In genomic region chr4:154549894-154550790, GRCh38 we compare ENCODE assay signal across 8 cellular contexts. TPM values are rescaled to one million over a fixed set of nuclear protein-coding genes. Genes with fewer than 3 reads are reported as not detected.
DNase-seq lines count a peak whose midpoint lies in the region; ATAC-seq, FAIRE-seq and TF ChIP-seq lines count a peak whose summit lies in the region.

Gene PLRG1, minus strand, starts transcription at chr4:154550400. Its CDS starts 92 bp downstream, at chr4:154550308.

- peak within 1 kb of the TSS; percentile 96 to 100 (median 98) for H3K4me3 Mint-ChIP-seq in naive thymus-derived CD8-positive, alpha-beta T cell

- H3K27ac Mint-ChIP-seq in naive thymus-derived CD8-positive, alpha-beta T cell = peak within 1 kb of the TSS; percentile 95 to 99 (median 97)

- H4K20me1 ChIP-seq in Loucy (ENCODE audit: insufficient read depth, low read length, poor library complexity, severe bottlenecking) = peaks cover 31% of the 10 kb centered on the region

- no peaks in the 10 kb centered on the region for H3K27me3 ChIP-seq in Loucy (ENCODE audit: insufficient read depth, low read length, poor library complexity, severe bottlenecking)

- peaks cover 16% of the 10 kb centered on the region for H3K36me3 ChIP-seq in Loucy (ENCODE audit: insufficient read depth, low read length)

- no peaks in the 10 kb centered on the region for H3K9me3 ChIP-seq in Loucy (ENCODE audit: insufficient read depth, low read depth, low read length)

- peaks cover 0 to 28% (median 0%) of the 10 kb centered on the region in 3 donors for H3K36me3 Mint-ChIP-seq in naive thymus-derived CD8-positive, alpha-beta T cell

- peaks cover 13 to 39% (median 25%) of the 10 kb centered on the region in 4 donors for H3K4me1 Mint-ChIP-seq in naive thymus-derived CD8-positive, alpha-beta T cell

- no peaks in the 10 kb centered on the region for H3K9me2 ChIP-seq in Loucy (replicated peaks; ENCODE audit: low read depth, low read length)

- POLR2A ChIA-PET in naive thymus-derived CD8-positive, alpha-beta T cell (lab: Charles Lee) = interaction anchor here (0.9 to 1.0 kb wide), 2 partner anchors 219 to 1403 kb away, joined by 3 to 5 read pairs; partner anchors contain the start of gene CTSO

- peak within 1 kb of the TSS; percentile 88 for H3K9ac ChIP-seq in Loucy (ENCODE audit: low read depth, low read length, poor library complexity, severe bottlenecking)

- H3K4me3 ChIP-seq in Loucy (ENCODE audit: low read length, poor library complexity, severe bottlenecking) (peak within 1 kb of the TSS; percentile 97), fibroblast of mammary gland (ENCODE audit: control insufficient read depth, low read depth, low read length) (peak within 1 kb of the TSS; percentile 96)

- H3F3A ChIP-seq in Loucy (ENCODE audit: low read depth) = no peaks in the 10 kb centered on the region

- peaks cover 40% of the 10 kb centered on the region for H3K79me2 ChIP-seq in Loucy (ENCODE audit: insufficient read depth, low read length)

- H3K4me1 ChIP-seq in Loucy (ENCODE audit: insufficient read depth, low read length, poor library complexity, severe bottlenecking) = peaks cover 37% of the 10 kb centered on the region

- no peaks in the 10 kb centered on the region for H3K9me3 Mint-ChIP-seq in naive thymus-derived CD8-positive, alpha-beta T cell

- peak within 1 kb of the TSS; percentile 89 for H3K4me2 ChIP-seq in Loucy (ENCODE audit: low read depth, low read length, poor library complexity, severe bottlenecking)

- FAIRE-seq in H54 (lab: Jason Lieb, UNC) = peak; percentile 81

- DNase-seq in ELF-1 (ENCODE audit: low read depth, low spot score) (peak; percentile 97), H54 (ENCODE audit: insufficient read length, low spot score) (peak; percentile 45), fibroblast of mammary gland (ENCODE audit: low read depth) (peak; percentile 92)
- peak; percentile 94 for DNase-seq in activated T-helper 9 cell treated with anti-CD3 and anti-CD28 coated beads, Interleukin-2, amount 50 U/mL, for 16 hours (ENCODE audit: low read depth)
- peak; percentile 89 to 98 (median 96) for DNase-seq in naive thymus-derived CD8-positive, alpha-beta T cell
- DNase-seq in stimulated activated naive CD4-positive, alpha-beta T cell (lab: John Stamatoyannopoulos, UW) = peak; percentile 89 to 95 (median 94)

- no peaks in the 10 kb centered on the region for H3K27me3 Mint-ChIP-seq in naive thymus-derived CD8-positive, alpha-beta T cell

- ATAC-seq in naive thymus-derived CD8-positive, alpha-beta T cell = peak; percentile 94 to 96

- TF ChIP-seq POLR2A in H54 (IDR thresholded peaks at IDR 0.05; ENCODE audit: low read depth, low read length) (peak; percentile 92), Raji (IDR thresholded peaks at IDR 0.05; ENCODE audit: insufficient read depth, low read depth, low read length) (peak; percentile 79)

- H2AFZ ChIP-seq in Loucy (ENCODE audit: low read length) = peak within 1 kb of the TSS; percentile 99

- no peak for TF ChIP-seq CTCF in Loucy (conservative IDR thresholded peaks at IDR 0.05; ENCODE audit: low read length)
- TF ChIP-seq CTCF in fibroblast of mammary gland (conservative IDR thresholded peaks at IDR 0.05; ENCODE audit: control insufficient read depth, insufficient read depth, low read depth, low read length) = no peak

RNA-seq across cellular contexts. Expression of gene PLRG1, which starts in this region (rescaled TPM):
- total RNA-seq in naive thymus-derived CD8-positive, alpha-beta T cell = 10 to 100 TPM; 90.4 to 92.4 TPM
- 10 to 100 TPM; 86.2 to 92.3 (median 89.3) TPM for polyA plus RNA-seq in naive thymus-derived CD8-positive, alpha-beta T cell

Comparison
In these comparisons a context has a peak if more than half of its experiments do, and no peak if none do; other contexts are left out.
1. Peak in every context shown above with its lines: DNase-seq, ATAC-seq and H3K4me3 ChIP-seq.
2. DNase-seq: peak in every context shown above with its lines; median percentile 97 in ELF-1; 96 in naive thymus-derived CD8-positive, alpha-beta T cell; 94 in stimulated activated naive CD4-positive, alpha-beta T cell; 94 in activated T-helper 9 cell treated with anti-CD3 and anti-CD28 coated beads, Interleukin-2, amount 50 U/mL, for 16 hours; 92 in fibroblast of mammary gland; 45 in H54.